In genomic region chr1:171468120-171468790, GRCh38 we compare ENCODE assay signal across 11 cellular contexts. TPM values are rescaled to one million over a fixed set of nuclear protein-coding genes. Genes with fewer than 3 reads are reported as not detected.
A peak's percentile ranks its signal among the peaks of the same experiment; 100 is the strongest.
DNase-seq lines count a peak whose midpoint lies in the region; ATAC-seq, FAIRE-seq and TF ChIP-seq lines count a peak whose summit lies in the region.
"Had no signal": no experiment of that assay in that cellular context is flagged by ENCODE, and none has a peak within 500 bp of the region (broad histone marks: within the 10 kb centered on the region; RNA-seq: fewer than 3 reads in every experiment).

No MANE protein-coding gene starts in this region.

- H4K5ac ChIP-seq in mesendoderm (ENCODE audit: low read length): no peak overlapping the region

- no peaks in the 10 kb centered on the region for H3K36me3 ChIP-seq in mesendoderm (ENCODE audit: control insufficient read depth, insufficient read depth, low read length)

- H3K9ac ChIP-seq in mesendoderm (ENCODE audit: low read length): no peak overlapping the region

- H2BK5ac ChIP-seq in mesendoderm (ENCODE audit: low read length): no peak overlapping the region

- H3K4me3 ChIP-seq in fibroblast of mammary gland (ENCODE audit: control insufficient read depth, low read depth, low read length) (no peak overlapping the region), mesendoderm (ENCODE audit: low read length) (no peak overlapping the region)

- no peak overlapping the region for H2BK120ac ChIP-seq in mesendoderm (ENCODE audit: low read depth, low read length)

- no peak overlapping the region for H2BK15ac ChIP-seq in mesendoderm (replicated peaks; ENCODE audit: low read depth)

- no peak overlapping the region for H3K4ac ChIP-seq in mesendoderm (ENCODE audit: low read depth, low read length)

- FAIRE-seq in GM12891 (lab: Jason Lieb, UNC): no peak

- H3K4me2 ChIP-seq in mesendoderm (ENCODE audit: low read length): no peak overlapping the region

- DNase-seq in EH (ENCODE audit: low read depth) (peak; percentile 62), fibroblast of mammary gland (ENCODE audit: low read depth) (peak; percentile 74), GM12891 (ENCODE audit: insufficient read length, low spot score) (no peak), NCI-H1930 (lab: John Stamatoyannopoulos, UW) (no peak), mesendoderm (no peak), NCI-H748 (lab: John Stamatoyannopoulos, UW; ENCODE audit: unreplicated experiment) (no peak)
- DNase-seq: amniotic stem cell; stimulated activated CD4-positive, alpha-beta T cell treated with anti-CD3 and anti-CD28 coated beads, Interleukin-2, amount 100 ng/mL, for 48 hours; T-cell had no signal

- no peak overlapping the region for H3K18ac ChIP-seq in mesendoderm (ENCODE audit: low read length)

- H4K8ac ChIP-seq in mesendoderm (ENCODE audit: low read depth, low read length): no peak overlapping the region

- WGBS in mesendoderm (ENCODE audit: extremely low coverage, insufficient coverage, low lambda C conversion rate): no CpG with 5 or more reads among the region's 4 CpGs

- H3K27me3 ChIP-seq in mesendoderm (ENCODE audit: insufficient read depth, low read length, poor library complexity): no peaks in the 10 kb centered on the region

- H3K4me1 ChIP-seq in mesendoderm (ENCODE audit: control insufficient read depth, low read depth, low read length): no peaks in the 10 kb centered on the region

- H3K23ac ChIP-seq in mesendoderm (ENCODE audit: low read length): no peak overlapping the region

- H3K79me2 ChIP-seq in mesendoderm (ENCODE audit: control insufficient read depth, insufficient read depth, low read length): no peaks in the 10 kb centered on the region

- ATAC-seq in GM21423 (IDR thresholded peaks at IDR 0.05; ENCODE audit: unreplicated experiment) (peak; percentile 59), HG03520 (IDR thresholded peaks at IDR 0.05; ENCODE audit: unreplicated experiment) (peak; percentile 67)
- ATAC-seq: T-cell had no signal

- H3K27ac ChIP-seq in mesendoderm (ENCODE audit: low read depth, low read length): no peak overlapping the region

- no peak for TF ChIP-seq CTCF in fibroblast of mammary gland (conservative IDR thresholded peaks at IDR 0.05; ENCODE audit: control insufficient read depth, insufficient read depth, low read depth, low read length)

- H3K79me1 ChIP-seq in mesendoderm (ENCODE audit: low read length): no peaks in the 10 kb centered on the region

- no peak overlapping the region for H3K56ac ChIP-seq in mesendoderm (ENCODE audit: low read length)

- TF ChIP-seq POLR2A in GM12891 (IDR thresholded peaks at IDR 0.05; ENCODE audit: low read depth, low read length): no peak

- no peak overlapping the region for H2AK5ac ChIP-seq in mesendoderm (ENCODE audit: low read length)

TF ChIP-seq in GM12891, 5 proteins besides CTCF, POLR2A, EP300 and RAD21:
- TF ChIP-seq POLR2AphosphoS5 (IDR thresholded peaks at IDR 0.05; ENCODE audit: low read depth, low read length) (no peak), PAX5 (IDR thresholded peaks at IDR 0.05; ENCODE audit: insufficient read depth, low read length, severe bottlenecking) (no peak), TAF1 (IDR thresholded peaks at IDR 0.05; ENCODE audit: low read depth, low read length) (no peak), POU2F2 (IDR thresholded peaks at IDR 0.05; ENCODE audit: low read depth, low read length) (no peak), SPI1 (IDR thresholded peaks at IDR 0.05; ENCODE audit: low read depth, low read length) (no peak)

RNA-seq across cellular contexts. Expression of gene PRRC2C, which starts 17.1 kb away (rescaled TPM):
- 62.3 TPM for polyA plus RNA-seq in GM12891 (2012; ENCODE audit: low read depth, missing spikeins)
- polyA plus RNA-seq in mesendoderm (2013, experiment 1 of 2): 117 TPM
- polyA plus RNA-seq in mesendoderm (2013, experiment 2 of 2): 113 TPM

Comparison
In these comparisons a context has a peak if more than half of its experiments do, and no peak if none do; other contexts are left out.
1. DNase-seq: peak in EH (single experiment) and fibroblast of mammary gland (single experiment); none in GM12891 (single experiment), NCI-H1930 (0 of 2), mesendoderm (single experiment) and NCI-H748 (single experiment).